Comparison of ENCODE assay signal across 30 cellular contexts in genomic region chr16:46732561-46732960, GRCh38.
"Had no signal": no experiment of that assay in that cellular context is flagged by ENCODE, and none has a peak within 500 bp of the region (broad histone marks: within the 10 kb centered on the region; RNA-seq: fewer than 3 reads in every experiment).

No MANE protein-coding gene starts in this region.

- H3K27me3 ChIP-seq: brain microvascular endothelial cell had no signal

- H3K9ac ChIP-seq: KMS-11 had no signal

- ATAC-seq: activated T-cell treated with anti-CD3 and anti-CD28 coated beads, Interleukin-2, amount 50 U/mL, for 4 hours; Panc1 had no signal

- H3K27ac ChIP-seq: brain microvascular endothelial cell, KMS-11, VCaP had no signal

- H3K36me3 ChIP-seq: brain microvascular endothelial cell had no signal

- H3K4me2 ChIP-seq: KMS-11 had no signal

- DNase-seq: activated B cell treated with CpG ODN at 0.5 μM for 24 hours; activated CD4-positive, alpha-beta memory T cell treated with anti-CD3 and anti-CD28 coated beads for 36 hours; activated CD4-positive, alpha-beta T cell treated with anti-CD3 and anti-CD28 coated beads for 4 hours; activated CD4-positive, alpha-beta T cell treated with anti-CD3 and anti-CD28 coated beads, Interleukin-2, amount 50 U/mL, for 1 hour; activated CD4-positive, CD25-positive, alpha-beta regulatory T cell treated with anti-CD3 and anti-CD28 coated beads, Interleukin-2, amount 50 U/mL, for 72 hours; activated CD8-positive, alpha-beta memory T cell treated with anti-CD3 and anti-CD28 coated beads, Interleukin-2, amount 50 U/mL, for 4 hours; activated naive CD4-positive, alpha-beta T cell; activated naive CD4-positive, alpha-beta T cell treated with anti-CD3 and anti-CD28 coated beads, Interleukin-2, amount 50 U/mL, for 16 hours; activated naive CD8-positive, alpha-beta T cell treated with anti-CD3 and anti-CD28 coated beads for 36 hours; activated T-cell treated with anti-CD3 and anti-CD28 coated beads for 4 hours; activated T-cell treated with anti-CD3 and anti-CD28 coated beads, Interleukin-2, amount 50 U/mL, for 4 hours; amniotic stem cell; aorta; brain microvascular endothelial cell; MM.1S; MV-4-11; NCI-H1092; NCI-H1436 treated with DMSO at 0.1 percent for 48 hours; NCI-H1694 treated with DMSO at 0.1 percent for 48 hours; NCI-H2029; NCI-H345; NCI-H524 treated with DMSO at 0.1 percent for 48 hours; RPMI8226; SW 1271; T-helper 1 cell; T-helper 2 cell; T-helper 9 cell had no signal
